27 cellular contexts compared by ENCODE assay signal in genomic region chr1:116832268-116832931, GRCh38.
DNase-seq lines count a peak whose midpoint lies in the region; ATAC-seq and TF ChIP-seq lines count a peak whose summit lies in the region.
"Had no signal": no experiment of that assay in that cellular context is flagged by ENCODE, and none has a peak within 500 bp of the region (broad histone marks: within the 10 kb centered on the region; RNA-seq: fewer than 3 reads in every experiment).

No MANE protein-coding gene starts in this region.

- H3K9me2 ChIP-seq in GM23338 (ENCODE audit: insufficient read depth): peaks cover 6% of the 10 kb centered on the region; the same call in 1 of the 2 replicates

- no peak overlapping the region for H2AFZ ChIP-seq in GM23338

- no peaks in the 10 kb centered on the region for H3K27me3 ChIP-seq in GM23338 (ENCODE audit: insufficient read depth)
- H3K27me3 ChIP-seq in esophagus (ENCODE audit: control insufficient read depth in 1 of 2, insufficient read depth in 2 of 2, low read length in 2 of 2): no peaks in the 10 kb centered on the region
- H3K27me3 ChIP-seq: BLaER1, gastroesophageal sphincter, vagina had no signal

- H3K27me3 Mint-ChIP-seq in GM23338 (ENCODE audit: insufficient read depth, low read depth, poor library complexity) (peaks cover 10% of the 10 kb centered on the region), nephron progenitor cell (ENCODE audit: low read depth, poor library complexity) (no peaks in the 10 kb centered on the region)
- H3K27me3 Mint-ChIP-seq: activated CD4-positive, alpha-beta T cell treated with anti-CD3 and anti-CD28 coated beads for 36 hours; T-helper 17 cell had no signal

- H3K9me3 Mint-ChIP-seq in GM23338 (peaks cover 11% of the 10 kb centered on the region), nephron progenitor cell (peaks cover 8% of the 10 kb centered on the region)

- peaks cover 41% of the 10 kb centered on the region for H3K4me1 Mint-ChIP-seq in GM23338
- H3K4me1 Mint-ChIP-seq in nephron progenitor cell: peaks cover 71% of the 10 kb centered on the region

- no peaks in the 10 kb centered on the region for H3F3A ChIP-seq in GM23338 (replicated peaks; ENCODE audit: low read depth)

- no peaks in the 10 kb centered on the region for H3K36me3 ChIP-seq in GM23338 (ENCODE audit: insufficient read depth)
- no peaks in the 10 kb centered on the region for H3K36me3 ChIP-seq in esophagus (ENCODE audit: control insufficient read depth in 2 of 2, insufficient read depth in 2 of 2, low read length in 1 of 2)
- H3K36me3 ChIP-seq: BLaER1, gastroesophageal sphincter, vagina had no signal

- peak; percentile 84 for ATAC-seq in GM23338
- ATAC-seq in HG03460 (IDR thresholded peaks at IDR 0.05; ENCODE audit: unreplicated experiment): no peak
- ATAC-seq: activated CD4-positive, alpha-beta T cell treated with anti-CD3 and anti-CD28 coated beads for 36 hours; gastroesophageal sphincter; HCT116; T-helper 17 cell had no signal

- no peaks in the 10 kb centered on the region for H4K20me1 ChIP-seq in GM23338 (replicated peaks; ENCODE audit: insufficient read depth)
- H4K20me1 ChIP-seq: BLaER1 had no signal

- H3K27ac ChIP-seq in GM23338 (ENCODE audit: low read depth) (peak overlapping the region; percentile 22; the same call in 1 of the 2 replicates), esophagus (ENCODE audit: low read depth in 2 of 2, low read length in 1 of 2) (peak overlapping the region; percentile 47 to 49), substantia nigra (ENCODE audit: low read depth, low read length, poor library complexity, severe bottlenecking) (no peak overlapping the region)
- H3K27ac ChIP-seq: BLaER1, coronary artery, gastroesophageal sphincter, SK-N-MC, vagina had no signal

- no peaks in the 10 kb centered on the region for H3K9me3 ChIP-seq in esophagus (ENCODE audit: control insufficient read depth in 2 of 2, insufficient read depth in 1 of 2, low read depth in 1 of 2, low read length in 1 of 2)
- H3K9me3 ChIP-seq: vagina had no signal

- H3K27ac Mint-ChIP-seq in GM23338 (peak overlapping the region; percentile 67), nephron progenitor cell (peak overlapping the region; percentile 87)
- H3K27ac Mint-ChIP-seq: activated CD4-positive, alpha-beta T cell treated with anti-CD3 and anti-CD28 coated beads for 36 hours; activated naive CD4-positive, alpha-beta T cell treated with anti-CD3 and anti-CD28 coated beads for 36 hours; IgD-negative memory B cell; T-helper 17 cell had no signal

- peak overlapping the region; percentile 12 for H3K4me2 ChIP-seq in GM23338
- H3K4me2 ChIP-seq: BLaER1 had no signal

- H3K4me3 ChIP-seq in GM23338 (0 out of 2 replicates have a peak overlapping the region, but pooled peaks have one; percentile 9), esophagus (ENCODE audit: low read depth in 1 of 2, low read length in 2 of 2) (no peak overlapping the region)
- H3K4me3 ChIP-seq: BLaER1, coronary artery, gastroesophageal sphincter, SK-N-MC, vagina had no signal

- H3K4me1 ChIP-seq in GM23338 (ENCODE audit: insufficient read depth) (peaks cover 30% of the 10 kb centered on the region), esophagus (ENCODE audit: control insufficient read depth in 2 of 2, insufficient read depth in 2 of 2, low read length in 1 of 2) (peaks cover 0 to 13% of the 10 kb centered on the region in 2 donors)
- H3K4me1 ChIP-seq: gastroesophageal sphincter, vagina had no signal

- TF ChIP-seq CTCF in GM23338 (conservative IDR thresholded peaks at IDR 0.05; ENCODE audit: low read depth in 2 of 2): no peak
- no peak for TF ChIP-seq CTCF in nephron progenitor cell (IDR thresholded peaks at IDR 0.05)

- 56 to 57% methylated on average over 7 of the region's 7 CpGs for WGBS in esophagus, 2 donors

- H3K4me3 Mint-ChIP-seq in GM23338 (peak overlapping the region; percentile 6; the same call in 1 of the 3 replicates), nephron progenitor cell (peak overlapping the region; percentile 55)
- H3K4me3 Mint-ChIP-seq: activated CD4-positive, alpha-beta T cell treated with anti-CD3 and anti-CD28 coated beads for 36 hours; activated naive CD4-positive, alpha-beta T cell treated with anti-CD3 and anti-CD28 coated beads for 36 hours; IgD-negative memory B cell; T-helper 17 cell had no signal

- H3K79me2 ChIP-seq in GM23338 (replicated peaks; ENCODE audit: insufficient read depth): no peaks in the 10 kb centered on the region

- H3K36me3 Mint-ChIP-seq in GM23338 (ENCODE audit: low read depth): peaks cover 13% of the 10 kb centered on the region
- peaks cover 6% of the 10 kb centered on the region for H3K36me3 Mint-ChIP-seq in nephron progenitor cell (ENCODE audit: low read depth)

- peak; percentile 76 for DNase-seq in GM23338 (ENCODE audit: low spot score)
- peak; percentile 60 for DNase-seq in NCI-H69 (lab: John Stamatoyannopoulos, UW)
- DNase-seq in nephron progenitor cell: no peak
- DNase-seq in NCI-H2107 treated with DMSO at 0.1 percent for 48 hours (lab: John Stamatoyannopoulos, UW; ENCODE audit: unreplicated experiment): no peak
- DNase-seq in substantia nigra (lab: John Stamatoyannopoulos, UW): no peak
- DNase-seq in COR-L47 (lab: John Stamatoyannopoulos, UW): no peak
- DNase-seq: activated CD4-positive, alpha-beta T cell treated with anti-CD3 and anti-CD28 coated beads for 36 hours; activated CD8-positive, alpha-beta memory T cell treated with anti-CD3 and anti-CD28 coated beads for 24 hours; activated naive CD4-positive, alpha-beta T cell treated with anti-CD3 and anti-CD28 coated beads for 36 hours; activated T-cell treated with anti-CD3 and anti-CD28 coated beads, Interleukin-2, amount 50 U/mL, for 48 hours; DMS79 treated with DMSO at 0.1 percent for 48 hours; kidney glomerular epithelial cell; mammary epithelial cell; NCI-H2081 treated with DMSO at 0.1 percent for 48 hours; occipital lobe; RPMI8226; stimulated activated CD4-positive, alpha-beta T cell treated with anti-CD3 and anti-CD28 coated beads, Interleukin-1b, Interleukin-23, amount 100 ng/mL, for 48 hours; T-helper 17 cell had no signal

TF ChIP-seq in GM23338, 12 proteins besides CTCF, POLR2A, EP300 and RAD21:
- TF ChIP-seq ZNF462 (CRISPR knock-in tag; IDR thresholded peaks at IDR 0.05) (peak; percentile 24; the same call in 1 of the 2 replicates), POLR2AphosphoS5 (IDR thresholded peaks at IDR 0.05; ENCODE audit: low read depth) (no peak)

Comparison
In these comparisons a context has a peak if more than half of its experiments do, and no peak if none do; other contexts are left out.
1. DNase-seq: peak in GM23338 (single experiment) and NCI-H69 (single experiment); none in nephron progenitor cell (single experiment), NCI-H2107 treated with DMSO at 0.1 percent for 48 hours (single experiment), substantia nigra (0 of 49) and COR-L47 (single experiment).